In genomic region chr10:45646384-45647050, GRCh38 we compare ENCODE assay signal across 22 cellular contexts. TPM values are rescaled to one million over a fixed set of nuclear protein-coding genes. Genes with fewer than 3 reads are reported as not detected.
DNase-seq lines count a peak whose midpoint lies in the region; ATAC-seq, FAIRE-seq and TF ChIP-seq lines count a peak whose summit lies in the region.
"Had no signal": no experiment of that assay in that cellular context is flagged by ENCODE, and none has a peak within 500 bp of the region (broad histone marks: within the 10 kb centered on the region; RNA-seq: fewer than 3 reads in every experiment).

No MANE protein-coding gene starts in this region.

- H3K4me1 Mint-ChIP-seq in natural killer cell: peaks cover 4 to 15% of the 10 kb centered on the region in 2 donors
- peaks cover 7% of the 10 kb centered on the region in 2 donors for H3K4me1 Mint-ChIP-seq in natural killer cell treated with Interleukin-12 subunit alpha and Interleukin-12 subunit beta and Interleukin-15 and Interleukin-18, amount 100 ng/mL, for 72 hours (ENCODE audit: low read depth in 2 of 2)
- H3K4me1 Mint-ChIP-seq: B cell, CD14-positive monocyte had no signal

- peaks cover 7% of the 10 kb centered on the region for H3K36me3 Mint-ChIP-seq in natural killer cell
- peaks cover 9% of the 10 kb centered on the region for H3K36me3 Mint-ChIP-seq in natural killer cell treated with Interleukin-12 subunit alpha and Interleukin-12 subunit beta and Interleukin-15 and Interleukin-18, amount 100 ng/mL, for 72 hours

- H3K9me3 Mint-ChIP-seq in natural killer cell: no peaks in the 10 kb centered on the region
- no peaks in the 10 kb centered on the region for H3K9me3 Mint-ChIP-seq in natural killer cell treated with Interleukin-12 subunit alpha and Interleukin-12 subunit beta and Interleukin-15 and Interleukin-18, amount 100 ng/mL, for 72 hours
- H3K9me3 Mint-ChIP-seq: IgD-negative memory B cell had no signal

- FAIRE-seq in GM19239 (lab: Jason Lieb, UNC): no peak
- FAIRE-seq: A549, GM12878, RCC 7860 had no signal

- H3K4me1 ChIP-seq in right cardiac atrium (ENCODE audit: control insufficient read depth, insufficient read depth, low read length): no peaks in the 10 kb centered on the region
- H3K4me1 ChIP-seq: A549 had no signal

- H3K4me3 Mint-ChIP-seq in natural killer cell: no peak overlapping the region
- H3K4me3 Mint-ChIP-seq in natural killer cell treated with Interleukin-12 subunit alpha and Interleukin-12 subunit beta and Interleukin-15 and Interleukin-18, amount 100 ng/mL, for 72 hours: no peak overlapping the region
- H3K4me3 Mint-ChIP-seq: B cell, CD14-positive monocyte, IgD-negative memory B cell had no signal

- H3K27me3 ChIP-seq in right cardiac atrium (ENCODE audit: control insufficient read depth, insufficient read depth): no peaks in the 10 kb centered on the region

- DNase-seq in natural killer cell (no peak), epithelial cell of esophagus (ENCODE audit: low read depth) (peak; percentile 6), right cardiac atrium (no peak), NCI-H2029 (lab: John Stamatoyannopoulos, UW) (no peak), GM19239 (ENCODE audit: insufficient read length, low spot score) (no peak), hypothalamus (lab: John Stamatoyannopoulos, UW) (no peak)
- DNase-seq in natural killer cell treated with Interleukin-12 subunit alpha and Interleukin-12 subunit beta and Interleukin-15 and Interleukin-18, amount 100 ng/mL, for 72 hours (ENCODE audit: low spot score): no peak
- DNase-seq in activated CD4-positive, alpha-beta T cell treated with anti-CD3 and anti-CD28 coated beads, Interleukin-2, amount 50 U/mL, for 48 hours: no peak
- DNase-seq: DMS79 treated with DMSO at 0.1 percent for 48 hours, GOT3, HCEC 1CT, Karpas-422, NCI-H1694 treated with DMSO at 0.1 percent for 48 hours, NCI-H446 treated with DMSO at 0.1 percent for 48 hours, NCI-H526 treated with DMSO at 0.1 percent for 48 hours, OCI-M1 had no signal

- TF ChIP-seq CTCF in natural killer cell (IDR thresholded peaks at IDR 0.05) (no peak), epithelial cell of esophagus (IDR thresholded peaks at IDR 0.05; ENCODE audit: insufficient read depth, low read depth, low read length, missing control alignments) (no peak)

- peak overlapping the region in 1 of 2 donors; percentile 47 for H3K27ac Mint-ChIP-seq in natural killer cell
- peak overlapping the region in 1 of 2 donors; percentile 44 for H3K27ac Mint-ChIP-seq in natural killer cell treated with Interleukin-12 subunit alpha and Interleukin-12 subunit beta and Interleukin-15 and Interleukin-18, amount 100 ng/mL, for 72 hours
- H3K27ac Mint-ChIP-seq: B cell, CD14-positive monocyte, IgD-negative memory B cell had no signal

- ATAC-seq in natural killer cell (peak; percentile 40 to 66 (median 48)), right cardiac atrium (peak in 1 of 2 donors; percentile 19)
- ATAC-seq in natural killer cell treated with Interleukin-12 subunit alpha and Interleukin-12 subunit beta and Interleukin-15 and Interleukin-18, amount 100 ng/mL, for 72 hours: no peak
- ATAC-seq: A549, GM12878 had no signal

- H3K4me3 ChIP-seq in epithelial cell of esophagus (ENCODE audit: low read length) (no peak overlapping the region), right cardiac atrium (ENCODE audit: low read length) (no peak overlapping the region)
- H3K4me3 ChIP-seq: A549, GM12878 had no signal

- peak overlapping the region; percentile 33 for H3K27ac ChIP-seq in right cardiac atrium (ENCODE audit: low read length)
- H3K27ac ChIP-seq: A549 had no signal

- H3K9me3 ChIP-seq in right cardiac atrium (ENCODE audit: control insufficient read depth, low read length): no peaks in the 10 kb centered on the region
- H3K9me3 ChIP-seq: A549 had no signal

- H3K27me3 Mint-ChIP-seq in natural killer cell (ENCODE audit: low read depth in 2 of 2): no peaks in the 10 kb centered on the region
- no peaks in the 10 kb centered on the region for H3K27me3 Mint-ChIP-seq in natural killer cell treated with Interleukin-12 subunit alpha and Interleukin-12 subunit beta and Interleukin-15 and Interleukin-18, amount 100 ng/mL, for 72 hours
- H3K27me3 Mint-ChIP-seq: B cell, IgD-negative memory B cell had no signal

- intact Hi-C loops in natural killer cell (cut with micrococcal nuclease) (no loop called here), right cardiac atrium (cut with DNase I) (no loop called here)

- 67% methylated on average over 4 of the region's 4 CpGs for WGBS in right cardiac atrium

RNA-seq across cellular contexts. Expression of gene ZFAND4, which starts 26.1 kb away (rescaled TPM):
- total RNA-seq in natural killer cell: 10 to 100 TPM; 27.9 to 35.1 (median 32.1) TPM
- total RNA-seq in natural killer cell treated with Interleukin-12 subunit alpha and Interleukin-12 subunit beta and Interleukin-15 and Interleukin-18, amount 100 ng/mL, for 72 hours: 10 to 100 TPM; 23.5 to 24.7 TPM
- 10 to 100 TPM; 16.3 to 20.6 (median 18.6) TPM for total RNA-seq in right cardiac atrium
- polyA plus RNA-seq in right cardiac atrium: 5.4 TPM

Comparison
In these comparisons a context has a peak if more than half of its experiments do, and no peak if none do; other contexts are left out.
1. ATAC-seq: peak in natural killer cell (3 of 3); none in natural killer cell treated with Interleukin-12 subunit alpha and Interleukin-12 subunit beta and Interleukin-15 and Interleukin-18, amount 100 ng/mL, for 72 hours (0 of 2).